In the genomic region with DNA sequence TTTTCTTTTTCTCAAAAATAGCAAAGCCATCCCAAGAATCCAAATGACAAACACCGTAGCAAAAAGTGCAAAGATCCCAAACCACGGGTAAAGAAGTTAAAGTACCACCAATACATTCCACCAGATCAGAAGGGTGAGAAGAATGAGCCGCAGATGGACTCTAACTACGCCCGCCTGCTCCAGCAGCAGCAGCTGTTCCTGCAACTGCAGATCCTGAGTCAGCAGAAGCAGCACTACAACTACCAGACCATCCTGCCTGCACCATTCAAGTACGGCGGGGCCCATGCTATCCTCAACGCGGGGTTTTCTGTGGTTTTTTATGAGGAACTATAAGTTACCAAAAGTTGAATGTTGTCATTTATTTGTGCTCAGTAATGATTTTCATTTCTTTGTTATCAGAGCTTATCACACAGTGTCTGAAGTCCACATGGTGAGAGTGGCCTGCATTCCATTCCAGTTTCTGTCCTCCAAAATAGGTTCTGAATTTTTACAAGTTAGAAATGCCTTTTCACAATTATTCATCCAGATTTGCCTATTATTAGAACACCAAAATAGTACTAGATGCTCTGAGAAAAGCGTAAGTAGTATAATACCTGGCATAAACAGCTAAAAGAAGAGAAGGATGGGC, we compare ENCODE assay signal across 18 cellular contexts.
DNase-seq lines count a peak whose midpoint lies in the region; ATAC-seq, FAIRE-seq and TF ChIP-seq lines count a peak whose summit lies in the region.
"Had no signal": no experiment of that assay in that cellular context is flagged by ENCODE, and none has a peak within 500 bp of the region (broad histone marks: within the 10 kb centered on the region; RNA-seq: fewer than 3 reads in every experiment).

No MANE protein-coding gene starts in this region.

- peaks cover 0 to 3% of the 10 kb centered on the region in 2 donors for H3K36me3 ChIP-seq in body of pancreas (replicated peaks in 1 of 2; ENCODE audit: insufficient read depth in 1 of 2, low read depth in 2 of 2)
- H3K36me3 ChIP-seq in small intestine (ENCODE audit: control insufficient read depth in 2 of 2, insufficient read depth in 2 of 2, low read length in 2 of 2): peaks cover 9 to 11% of the 10 kb centered on the region in 2 donors

- no peak for TF ChIP-seq CTCF in body of pancreas (IDR thresholded peaks at IDR 0.05)

- H3K4me1 ChIP-seq in body of pancreas (peaks cover 5% of the 10 kb centered on the region), small intestine (ENCODE audit: control insufficient read depth in 2 of 2, insufficient read depth in 1 of 2, low read depth in 1 of 2, low read length in 1 of 2) (no peaks in the 10 kb centered on the region)
- H3K4me1 ChIP-seq: Peyer's patch had no signal

- intact Hi-C loops in body of pancreas (cut with DNase I): no loop called here

- 44 to 59% methylated on average over 10 of the region's 10 CpGs for WGBS in body of pancreas, 2 donors
- 33 to 50% (median 40%) methylated on average over 10 of the region's 10 CpGs for WGBS in small intestine, 3 donors

- H3K9me3 ChIP-seq in body of pancreas: no peaks in the 10 kb centered on the region
- H3K9me3 ChIP-seq in small intestine (ENCODE audit: control insufficient read depth, low read depth): no peaks in the 10 kb centered on the region
- H3K9me3 ChIP-seq: Peyer's patch had no signal

- peak; percentile 40 for ATAC-seq in body of pancreas
- ATAC-seq in HG02571 (IDR thresholded peaks at IDR 0.05; ENCODE audit: unreplicated experiment): no peak
- ATAC-seq: activated CD4-positive, CD25-positive, alpha-beta regulatory T cell treated with anti-CD3 and anti-CD28 coated beads, Interleukin-2, amount 50 U/mL, for 24 hours had no signal

- in situ Hi-C loops in KBM-7 (cut with MboI; ENCODE audit: low pct_unique_long_range_greater_than_20kb, low sequenced_read_pairs): no loop called here

- no peak overlapping the region for H3K4me3 ChIP-seq in body of pancreas
- no peak overlapping the region for H3K4me3 ChIP-seq in small intestine (ENCODE audit: low read depth in 1 of 2, low read length in 2 of 2)
- H3K4me3 ChIP-seq: Peyer's patch had no signal

- H3K27ac ChIP-seq in body of pancreas: peak overlapping the region in 2 of 4 donors; percentile 19 to 42
- H3K27ac ChIP-seq in small intestine (ENCODE audit: low read depth in 1 of 2, low read length in 1 of 2): no peak overlapping the region
- H3K27ac ChIP-seq: Peyer's patch had no signal

- TF ChIP-seq POLR2A in body of pancreas (IDR thresholded peaks at IDR 0.05): no peak

- FAIRE-seq in small intestine (lab: Jason Lieb, UNC): no peak
- FAIRE-seq: bronchial epithelial cell had no signal

- peak; percentile 2 for DNase-seq in KBM-7
- DNase-seq in body of pancreas: peak in 2 of 4 donors; percentile 13 to 25
- DNase-seq in left kidney (ENCODE audit: low read depth, low spot score): peak; percentile 45
- peak; percentile 39 for DNase-seq in small intestine
- DNase-seq in HK-2 (ENCODE audit: unreplicated experiment): no peak
- DNase-seq in mesenteric fat pad (ENCODE audit: low spot score): no peak
- DNase-seq in SIG-M5 treated with dmso at 0.1 percent for 504 hours (lab: John Stamatoyannopoulos, UW; ENCODE audit: unreplicated experiment): no peak
- DNase-seq: activated CD8-positive, alpha-beta memory T cell treated with anti-CD3 and anti-CD28 coated beads, Interleukin-2, amount 50 U/mL, for 4 hours; CD4-positive, alpha-beta T cell; effector memory CD4-positive, alpha-beta T cell; midbrain; MM.1S; NCI-H2029 treated with DMSO at 0.1 percent for 48 hours; NCI-H524 treated with DMSO at 0.1 percent for 48 hours; Peyer's patch had no signal

- H3K27me3 ChIP-seq in body of pancreas (no peaks in the 10 kb centered on the region), small intestine (ENCODE audit: control insufficient read depth in 2 of 2, insufficient read depth in 2 of 2, low read length in 2 of 2) (no peaks in the 10 kb centered on the region)
- H3K27me3 ChIP-seq: Peyer's patch had no signal

Comparison
In these comparisons a context has a peak if more than half of its experiments do, and no peak if none do; other contexts are left out.
1. DNase-seq: peak in KBM-7 (single experiment), left kidney (single experiment) and small intestine (single experiment); none in HK-2 (single experiment), mesenteric fat pad (single experiment) and SIG-M5 treated with dmso at 0.1 percent for 504 hours (single experiment).